20 cellular contexts compared by ENCODE assay signal in the genomic region with DNA sequence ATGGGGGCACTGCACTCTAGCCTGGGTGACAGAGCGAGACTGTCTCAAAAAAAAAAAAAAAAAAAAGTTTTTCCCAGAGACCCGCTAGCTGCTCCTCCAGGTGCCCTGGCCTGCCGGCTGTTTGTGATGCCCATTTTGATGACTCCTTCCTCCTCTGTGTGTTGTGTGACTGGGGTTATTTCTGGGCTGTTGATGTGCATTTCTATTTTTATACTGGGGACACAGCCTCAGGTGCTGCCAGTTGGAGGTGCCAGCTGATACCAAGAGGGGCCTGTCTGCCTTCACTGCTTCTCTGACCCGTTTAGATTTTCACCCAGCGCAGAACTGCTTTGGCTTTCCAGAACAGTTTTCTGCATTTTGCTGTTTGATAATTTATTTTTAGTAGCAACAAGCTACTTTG. TPM values are rescaled to one million over a fixed set of nuclear protein-coding genes. Genes with fewer than 3 reads are reported as not detected.
A peak's percentile ranks its signal among the peaks of the same experiment; 100 is the strongest.
DNase-seq lines count a peak whose midpoint lies in the region; ATAC-seq and TF ChIP-seq lines count a peak whose summit lies in the region.
"Had no signal": no experiment of that assay in that cellular context is flagged by ENCODE, and none has a peak within 500 bp of the region (broad histone marks: within the 10 kb centered on the region; RNA-seq: fewer than 3 reads in every experiment).

No MANE protein-coding gene starts in this region.

- H3K9me3 ChIP-seq in BLaER1 treated with 17β-estradiol and CSF1 and Interleukin-3, amounts not matched to agents 10 nM and 100 nM (replicated peaks in 1 of 11): no peaks in the 10 kb centered on the region
- H3K9me3 ChIP-seq in T-helper 17 cell (ENCODE audit: control insufficient read depth, low read length, poor library complexity, severe bottlenecking) (no peaks in the 10 kb centered on the region), sigmoid colon (no peaks in the 10 kb centered on the region)
- no peaks in the 10 kb centered on the region for H3K9me3 ChIP-seq in effector memory CD4-positive, alpha-beta T cell (ENCODE audit: control insufficient read depth, low read length)

- intact Hi-C loops in left cardiac atrium (cut with DNase I): no loop called here
- intact Hi-C loops in sigmoid colon (cut with DNase I): no loop called here

- no peaks in the 10 kb centered on the region for H3K27me3 Mint-ChIP-seq in T-helper 17 cell

- H3K4me3 Mint-ChIP-seq in T-helper 17 cell: no peak overlapping the region
- H3K4me3 Mint-ChIP-seq: GM23338; T-helper 2 cell treated with Interferon-gamma antibody and Interleukin-4, amounts not matched to agents 5 μg/mL and 100 μg/mL, for 36 hours had no signal

- H3K4me1 ChIP-seq in BLaER1 treated with 17β-estradiol and CSF1 and Interleukin-3, amounts not matched to agents 10 nM and 100 nM: peaks cover 77 to 99% (median 94%) of the 10 kb centered on the region in 10 experiments
- peaks cover 0 to 30% (median 17%) of the 10 kb centered on the region in 4 donors for H3K4me1 ChIP-seq in sigmoid colon
- peaks cover under 1% of the 10 kb centered on the region for H3K4me1 ChIP-seq in effector memory CD4-positive, alpha-beta T cell (ENCODE audit: control insufficient read depth, insufficient read depth, low read length, poor library complexity, severe bottlenecking)

- H3K27ac Mint-ChIP-seq in T-helper 17 cell: no peak overlapping the region
- H3K27ac Mint-ChIP-seq: GM23338; T-helper 2 cell treated with Interferon-gamma antibody and Interleukin-4, amounts not matched to agents 5 μg/mL and 100 μg/mL, for 36 hours had no signal

- peaks cover 6% of the 10 kb centered on the region for H3K4me1 Mint-ChIP-seq in T-helper 17 cell
- H3K4me1 Mint-ChIP-seq: GM23338 had no signal

- no peak for DNase-seq in T-helper 17 cell
- peak; percentile 30 for DNase-seq in left cardiac atrium
- DNase-seq in sigmoid colon: no peak
- DNase-seq in effector memory CD4-positive, alpha-beta T cell: no peak
- DNase-seq in SW480 (ENCODE audit: low spot score): no peak
- DNase-seq in activated CD4-positive, alpha-beta T cell treated with anti-CD3 and anti-CD28 coated beads, Interleukin-2, amount 50 U/mL, for 48 hours: no peak
- DNase-seq: activated CD4-positive, alpha-beta T cell treated with anti-CD3 and anti-CD28 coated beads, Interleukin-2, amount 50 U/mL, for 4 hours; activated naive CD4-positive, alpha-beta T cell; amygdala; erythroblast; foreskin fibroblast; hippocampal formation; NCI-H1417; NCI-H446 treated with DMSO at 0.1 percent for 48 hours had no signal

- peak overlapping the region; percentile 58 to 91 (median 71) for H3K4me2 ChIP-seq in BLaER1 treated with 17β-estradiol and CSF1 and Interleukin-3, amounts not matched to agents 10 nM and 100 nM
- H3K4me2 ChIP-seq: GM23338 had no signal

- H3K9ac ChIP-seq in BLaER1 treated with 17β-estradiol and CSF1 and Interleukin-3, amounts not matched to agents 10 nM and 100 nM: peak overlapping the region; percentile 28 to 77 (median 42); a peak in 19 of 22 replicates

- WGBS in sigmoid colon, 2 donors: 66 to 92% methylated on average over 5 of the region's 5 CpGs

- H3K4me3 ChIP-seq in BLaER1 treated with 17β-estradiol and CSF1 and Interleukin-3, amounts not matched to agents 10 nM and 100 nM: no peak overlapping the region
- no peak overlapping the region for H3K4me3 ChIP-seq in sigmoid colon
- no peak overlapping the region for H3K4me3 ChIP-seq in effector memory CD4-positive, alpha-beta T cell (ENCODE audit: insufficient read depth, low read depth, low read length, poor library complexity, severe bottlenecking)
- H3K4me3 ChIP-seq: GM23338, lung had no signal

- no peak for TF ChIP-seq CTCF in sigmoid colon (IDR thresholded peaks at IDR 0.05)

- ATAC-seq in T-helper 17 cell: peak; percentile 35
- peak; percentile 80 to 88 for ATAC-seq in left cardiac atrium
- no peak for ATAC-seq in GM18520 (IDR thresholded peaks at IDR 0.05; ENCODE audit: unreplicated experiment)
- ATAC-seq: GM23338, Panc1 had no signal

- TF ChIP-seq POLR2A in sigmoid colon (IDR thresholded peaks at IDR 0.05): no peak

- peaks cover 0 to 42% (median 0%) of the 10 kb centered on the region in 11 experiments; a peak in 8 of 22 replicates for H4K20me1 ChIP-seq in BLaER1 treated with 17β-estradiol and CSF1 and Interleukin-3, amounts not matched to agents 10 nM and 100 nM

- H3K27ac ChIP-seq in BLaER1 treated with 17β-estradiol and CSF1 and Interleukin-3, amounts not matched to agents 10 nM and 100 nM: peak overlapping the region in 9 of 11 experiments; percentile 38 to 100 (median 63); a peak in 19 of 22 replicates
- peak overlapping the region in 3 of 4 donors; percentile 65 to 68 (median 67) for H3K27ac ChIP-seq in sigmoid colon
- H3K27ac ChIP-seq in effector memory CD4-positive, alpha-beta T cell (ENCODE audit: insufficient read depth, low read length, poor library complexity, severe bottlenecking): no peak overlapping the region

- no peaks in the 10 kb centered on the region for H3K27me3 ChIP-seq in BLaER1 treated with 17β-estradiol and CSF1 and Interleukin-3, amounts not matched to agents 10 nM and 100 nM
- H3K27me3 ChIP-seq in sigmoid colon: no peaks in the 10 kb centered on the region
- H3K27me3 ChIP-seq in effector memory CD4-positive, alpha-beta T cell (replicated peaks; ENCODE audit: control insufficient read depth, insufficient read depth, low read length, poor library complexity, severe bottlenecking): no peaks in the 10 kb centered on the region

- peaks cover 60 to 86% (median 69%) of the 10 kb centered on the region in 11 experiments for H3K36me3 ChIP-seq in BLaER1 treated with 17β-estradiol and CSF1 and Interleukin-3, amounts not matched to agents 10 nM and 100 nM
- peaks cover 8 to 75% (median 23%) of the 10 kb centered on the region in 4 donors for H3K36me3 ChIP-seq in sigmoid colon
- peaks cover 24% of the 10 kb centered on the region for H3K36me3 ChIP-seq in effector memory CD4-positive, alpha-beta T cell (ENCODE audit: control insufficient read depth, insufficient read depth, low read length)

- TF ChIP-seq EP300 in sigmoid colon (IDR thresholded peaks at IDR 0.05): no peak

- H3K36me3 Mint-ChIP-seq in T-helper 17 cell (ENCODE audit: low read depth): peaks cover 3% of the 10 kb centered on the region

RNA-seq across cellular contexts. Expression of gene PLA2G15, which starts 6.6 kb away (rescaled TPM):
- total RNA-seq in T-helper 17 cell: 1 to 10 TPM; 6.6 to 7.4 TPM
- 10 to 100 TPM; 20.5 to 27.4 TPM for total RNA-seq in left cardiac atrium
- 10 to 100 TPM; 10.2 to 15.7 (median 12.5) TPM for total RNA-seq in sigmoid colon
- 10 to 100 TPM in 1 of 3 donors, 1 to 10 TPM in 2; 4.2 to 10.1 (median 8.1) TPM for polyA plus RNA-seq in sigmoid colon

RNA-seq across cellular contexts. Expression of gene SLC7A6, which starts 12.5 kb away (rescaled TPM):
- 100 to 1,000 TPM; 148 to 171 TPM for total RNA-seq in T-helper 17 cell
- total RNA-seq in left cardiac atrium: 10 to 100 TPM; 33.0 to 51.6 TPM
- 10 to 100 TPM; 26.8 to 40.7 (median 35.1) TPM for total RNA-seq in sigmoid colon
- polyA plus RNA-seq in sigmoid colon: 10 to 100 TPM in 1 of 3 donors, 1 to 10 TPM in 2; 1.8 to 22.5 (median 2.5) TPM

RNA-seq across cellular contexts. Expression of gene ESRP2, which starts 15.9 kb away (rescaled TPM):
- total RNA-seq in T-helper 17 cell (under 1 TPM; 0.10 to 0.16 TPM), left cardiac atrium (under 1 TPM; 0.32 to 0.42 TPM), sigmoid colon (under 1 TPM in 3 of 4 donors, not detected in 1; under 0.01 to 0.16 (median 0.14) TPM)
- polyA plus RNA-seq in sigmoid colon: 10 to 100 TPM; 24.0 to 50.0 (median 25.4) TPM

RNA-seq across cellular contexts. Expression of gene SLC7A6OS, which starts 58.9 kb away (rescaled TPM):
- total RNA-seq in T-helper 17 cell (10 to 100 TPM; 35.3 to 36.0 TPM), left cardiac atrium (10 to 100 TPM; 10.2 to 10.7 TPM), sigmoid colon (10 to 100 TPM in 3 of 4 donors, 1 to 10 TPM in 1; 9.5 to 20.8 (median 11.8) TPM)
- polyA plus RNA-seq in sigmoid colon: 1 to 10 TPM; 4.8 to 10.0 (median 6.5) TPM

RNA-seq across cellular contexts. Expression of gene PRMT7, which starts 59.0 kb away (rescaled TPM):
- 10 to 100 TPM; 55.2 to 59.4 TPM for total RNA-seq in T-helper 17 cell
- total RNA-seq in left cardiac atrium: 10 to 100 TPM; 24.3 to 24.9 TPM
- 10 to 100 TPM; 34.6 to 51.0 (median 45.6) TPM for total RNA-seq in sigmoid colon
- 10 to 100 TPM; 12.0 to 40.7 (median 19.0) TPM for polyA plus RNA-seq in sigmoid colon
